1 cellular context compared by ENCODE assay signal in genomic region chr7:155190608-155191536, GRCh38.
TF ChIP-seq lines count a peak whose summit lies in the region.

No MANE protein-coding gene starts in this region.

TF ChIP-seq in K562, 482 proteins besides CTCF, POLR2A, EP300 and RAD21 (continued from another document and continues in another):
- TF ChIP-seq DEAF1 (CRISPR knock-in tag; IDR thresholded peaks at IDR 0.05) = peak; percentile 94
- TF ChIP-seq HOMEZ (CRISPR knock-in tag; IDR thresholded peaks at IDR 0.05) = no peak
- TF ChIP-seq KHSRP (IDR thresholded peaks at IDR 0.05) = no peak
- no peak for TF ChIP-seq TGIF2 (CRISPR knock-in tag; IDR thresholded peaks at IDR 0.05)
- no peak for TF ChIP-seq C11orf30 (IDR thresholded peaks at IDR 0.05; ENCODE audit: low read depth)
- no peak for TF ChIP-seq HBP1 (CRISPR knock-in tag; IDR thresholded peaks at IDR 0.05)
- 0 out of 2 replicates have a peak, but pooled peaks have one; percentile 20 for TF ChIP-seq ZNF24 (IDR thresholded peaks at IDR 0.05)
- no peak for TF ChIP-seq ZC3H4 (CRISPR knock-in tag; IDR thresholded peaks at IDR 0.05; ENCODE audit: borderline replicate concordance)
- TF ChIP-seq JUN (IDR thresholded peaks at IDR 0.05; ENCODE audit: borderline replicate concordance, low read depth, low read length) = 0 out of 2 replicates have a peak, but pooled peaks have one; percentile 13
- no peak for TF ChIP-seq JUN (CRISPR knock-in tag; IDR thresholded peaks at IDR 0.05; ENCODE audit: borderline replicate concordance)
- no peak for TF ChIP-seq ELF1 (tag; IDR thresholded peaks at IDR 0.05)
- TF ChIP-seq ELF2 (CRISPR knock-in tag; IDR thresholded peaks at IDR 0.05) = no peak; the same call in 1 of the 2 replicates
- TF ChIP-seq PHF21A (IDR thresholded peaks at IDR 0.05; ENCODE audit: borderline replicate concordance, low read depth) = peak; percentile 76; the same call in 1 of the 2 replicates
- no peak for TF ChIP-seq RBM34 (IDR thresholded peaks at IDR 0.05; ENCODE audit: borderline replicate concordance, insufficient read depth, low read length)
- peak; percentile 66; the same call in 1 of the 2 replicates for TF ChIP-seq CTBP1 (IDR thresholded peaks at IDR 0.05; ENCODE audit: borderline replicate concordance)
- TF ChIP-seq TEAD1 (CRISPR knock-in tag; IDR thresholded peaks at IDR 0.05) = no peak
- peak; percentile 34; the same call in 1 of the 2 replicates for TF ChIP-seq JUND (IDR thresholded peaks at IDR 0.05; ENCODE audit: borderline replicate concordance, low read depth, low read length)
- TF ChIP-seq JUND (tag; IDR thresholded peaks at IDR 0.05; ENCODE audit: borderline replicate concordance, low read depth, low read length) = no peak; the same call in 2 of the 3 replicates
- no peak for TF ChIP-seq NONO (IDR thresholded peaks at IDR 0.05; ENCODE audit: low read depth in 2 of 2, low read length in 1 of 2)
- TF ChIP-seq ZNF436 (CRISPR knock-in tag; IDR thresholded peaks at IDR 0.05) = no peak
- no peak for TF ChIP-seq ZNF408 (CRISPR knock-in tag; IDR thresholded peaks at IDR 0.05; ENCODE audit: low read depth)
- TF ChIP-seq STAG1 (CRISPR knock-in tag; IDR thresholded peaks at IDR 0.05; ENCODE audit: borderline replicate concordance) = peak; percentile 65; the same call in 1 of the 2 replicates
- TF ChIP-seq RNF2 (IDR thresholded peaks at IDR 0.05) = no peak
- TF ChIP-seq PRPF4 (IDR thresholded peaks at IDR 0.05; ENCODE audit: insufficient read depth, low read depth, low read length, poor library complexity, severe bottlenecking) = no peak
- no peak for TF ChIP-seq SRSF9 (IDR thresholded peaks at IDR 0.05; ENCODE audit: borderline replicate concordance, low read depth, low read length)
- TF ChIP-seq ZNF551 (CRISPR knock-in tag; IDR thresholded peaks at IDR 0.05) = no peak
- no peak for TF ChIP-seq ZNF253 (CRISPR knock-in tag; conservative IDR thresholded peaks at IDR 0.05)
- no peak for TF ChIP-seq ZNF277 (CRISPR knock-in tag; IDR thresholded peaks at IDR 0.05; ENCODE audit: borderline replicate concordance)
- no peak for TF ChIP-seq POLR2H (tag; IDR thresholded peaks at IDR 0.05; ENCODE audit: low read depth)
- TF ChIP-seq SMAD4 (CRISPR knock-in tag; conservative IDR thresholded peaks at IDR 0.05) = 0 out of 2 replicates have a peak, but pooled peaks have one; percentile 17
- no peak for TF ChIP-seq ZNF584 (CRISPR knock-in tag; IDR thresholded peaks at IDR 0.05; ENCODE audit: low read depth)
- TF ChIP-seq ZNF133 (CRISPR knock-in tag; IDR thresholded peaks at IDR 0.05) = no peak
- TF ChIP-seq HNRNPH1 (optimal IDR thresholded peaks at IDR 0.05; ENCODE audit: low read depth, low read length) = no peak
- TF ChIP-seq ZNF324 (CRISPR knock-in tag; IDR thresholded peaks at IDR 0.05) = no peak
- no peak for TF ChIP-seq ATF1 (CRISPR knock-in tag; IDR thresholded peaks at IDR 0.05)
- 0 out of 2 replicates have a peak, but pooled peaks have one; percentile 21 for TF ChIP-seq ATF1 (tag; IDR thresholded peaks at IDR 0.05)
- TF ChIP-seq ZEB2 (IDR thresholded peaks at IDR 0.05) = no peak
- no peak for TF ChIP-seq SMAD2 (IDR thresholded peaks at IDR 0.05; ENCODE audit: low read depth, low read length)
- no peak for TF ChIP-seq SLC30A9 (CRISPR knock-in tag; IDR thresholded peaks at IDR 0.05)
- TF ChIP-seq ZNF592 (IDR thresholded peaks at IDR 0.05) = no peak
- no peak for TF ChIP-seq ZBTB8A (IDR thresholded peaks at IDR 0.05; ENCODE audit: partially characterized antibody)
- no peak for TF ChIP-seq MLLT1 (IDR thresholded peaks at IDR 0.05)
- no peak for TF ChIP-seq ATF4 (CRISPR knock-in tag; IDR thresholded peaks at IDR 0.05)
- no peak for TF ChIP-seq ZNF699 (CRISPR knock-in tag; IDR thresholded peaks at IDR 0.05; ENCODE audit: insufficient replicate concordance)
- no peak for TF ChIP-seq MAFF (IDR thresholded peaks at IDR 0.05; ENCODE audit: low read length)
- no peak for TF ChIP-seq HOXB6 (CRISPR knock-in tag; IDR thresholded peaks at IDR 0.05; ENCODE audit: borderline replicate concordance)
- no peak for TF ChIP-seq RBBP5 (IDR thresholded peaks at IDR 0.05; ENCODE audit: borderline replicate concordance, insufficient read depth, low read length, poor library complexity, severe bottlenecking)
- TF ChIP-seq E4F1 (CRISPR knock-in tag; IDR thresholded peaks at IDR 0.05; ENCODE audit: borderline replicate concordance) = no peak
- TF ChIP-seq PHF8 (IDR thresholded peaks at IDR 0.05; ENCODE audit: borderline replicate concordance, low read length) = no peak
- TF ChIP-seq GTF2F1 (IDR thresholded peaks at IDR 0.05; ENCODE audit: low read depth, low read length) = no peak
- TF ChIP-seq DDX20 (tag; IDR thresholded peaks at IDR 0.05; ENCODE audit: low read depth) = no peak
- TF ChIP-seq PTTG1 (tag; IDR thresholded peaks at IDR 0.05; ENCODE audit: low read depth) = no peak
- no peak for TF ChIP-seq ZBTB43 (CRISPR knock-in tag; IDR thresholded peaks at IDR 0.05)
- TF ChIP-seq ZNF76 (CRISPR knock-in tag; IDR thresholded peaks at IDR 0.05; ENCODE audit: borderline replicate concordance) = no peak
- TF ChIP-seq ZNF507 (tag; conservative IDR thresholded peaks at IDR 0.05) = no peak
- no peak for TF ChIP-seq KAT8 (IDR thresholded peaks at IDR 0.05; ENCODE audit: low read depth)
